ENCODE assay signal across 12 cellular contexts in the genomic region with DNA sequence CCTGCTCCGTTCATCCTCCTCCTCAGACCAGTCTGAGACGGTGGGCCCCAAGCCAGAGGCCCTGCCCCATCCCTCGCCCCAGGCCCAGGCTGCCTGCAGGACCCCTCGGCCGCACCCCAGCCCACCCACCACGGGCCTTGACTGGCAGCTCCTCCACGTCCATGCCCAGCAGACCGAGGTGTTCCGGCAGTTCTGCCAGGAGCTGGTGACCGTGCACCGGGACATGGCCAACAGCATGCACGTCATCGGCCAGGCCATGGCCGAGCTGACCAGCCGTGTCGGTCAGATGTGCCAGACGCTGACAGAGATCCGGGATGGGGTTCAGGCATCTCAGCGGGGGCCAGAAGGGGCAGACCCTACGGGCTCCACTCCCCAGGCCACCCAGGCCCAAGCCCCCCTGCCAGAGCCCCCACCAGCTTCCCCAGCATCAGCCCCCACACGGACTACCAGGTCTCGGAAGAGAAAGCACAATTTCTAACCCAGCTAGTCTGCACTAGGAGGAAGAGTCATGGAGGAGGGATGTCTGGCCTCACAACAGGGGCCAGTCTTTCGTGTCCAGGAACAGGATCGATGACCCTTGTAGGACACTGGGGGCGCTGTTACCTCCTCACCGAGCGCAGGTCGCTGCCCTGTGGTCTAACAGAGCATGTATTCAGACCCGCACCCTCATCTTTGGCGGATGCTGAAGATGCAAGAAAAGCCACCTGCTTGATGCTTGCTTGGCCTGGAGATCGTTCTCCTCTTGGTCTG.
DNase-seq lines count a peak whose midpoint lies in the region; ATAC-seq and TF ChIP-seq lines count a peak whose summit lies in the region.
"Had no signal": no experiment of that assay in that cellular context is flagged by ENCODE, and none has a peak within 500 bp of the region (broad histone marks: within the 10 kb centered on the region; RNA-seq: fewer than 3 reads in every experiment).

No MANE protein-coding gene starts in this region.

- no peak overlapping the region for H3K4me2 ChIP-seq in hepatocyte

- DNase-seq in right cardiac atrium, result peak in 2 of 3 donors; percentile 58 to 70
- no peak for DNase-seq in Right ventricle myocardium inferior (ENCODE audit: missing footprints)
- DNase-seq in RPMI8226, result peak; percentile 15
- no peak for DNase-seq in hepatocyte (ENCODE audit: low spot score)
- peak in 1 of 2 donors; percentile 40 for DNase-seq in uterus
- no peak for DNase-seq in stimulated activated CD4-positive, alpha-beta T cell treated with anti-CD3 and anti-CD28 coated beads, Interleukin-4, amount 100 ng/mL, for 4 hours
- no peak for DNase-seq in NCI-H187 treated with DMSO at 0.1 percent for 48 hours (lab: John Stamatoyannopoulos, UW)
- DNase-seq: dermis blood vessel endothelial cell, GM23248, hypothalamus, NCI-H1105 had no signal

- TF ChIP-seq CTCF in hepatocyte (IDR thresholded peaks at IDR 0.05; ENCODE audit: poor library complexity) (peak; percentile 2), uterus (IDR thresholded peaks at IDR 0.05) (peak in 2 of 4 experiments; percentile 7 to 20)

- no peak for TF ChIP-seq POLR2A in uterus (IDR thresholded peaks at IDR 0.05)

- H3K4me1 ChIP-seq in right cardiac atrium (ENCODE audit: control insufficient read depth, insufficient read depth, low read length), result peaks cover 22% of the 10 kb centered on the region
- H3K4me1 ChIP-seq in hepatocyte (ENCODE audit: insufficient read depth), result peaks cover 31% of the 10 kb centered on the region
- H3K4me1 ChIP-seq in uterus, result peaks cover 0 to 20% of the 10 kb centered on the region in 2 donors

- H3K79me2 ChIP-seq in hepatocyte, result peaks cover 3% of the 10 kb centered on the region

- WGBS in right cardiac atrium, result 90% methylated on average over 31 of the region's 31 CpGs
- 90% methylated on average over 22 of the region's 31 CpGs for WGBS in hepatocyte (ENCODE audit: low lambda C conversion rate, missing lambda C conversion rate)

- H4K20me1 ChIP-seq in hepatocyte (ENCODE audit: insufficient read depth, poor library complexity, severe bottlenecking), result no peaks in the 10 kb centered on the region

- H2AFZ ChIP-seq in hepatocyte, result no peak overlapping the region
- H2AFZ ChIP-seq: GM23248 had no signal

- H3K9me2 ChIP-seq in hepatocyte (replicated peaks; ENCODE audit: insufficient read depth), result no peaks in the 10 kb centered on the region

- H3K4me3 ChIP-seq in right cardiac atrium (ENCODE audit: low read length) (no peak overlapping the region), hepatocyte (no peak overlapping the region), uterus (peak overlapping the region in 1 of 2 donors; percentile 9)
- H3K4me3 ChIP-seq: GM23248 had no signal

- H3K27me3 ChIP-seq in right cardiac atrium (ENCODE audit: control insufficient read depth, insufficient read depth) (no peaks in the 10 kb centered on the region), hepatocyte (no peaks in the 10 kb centered on the region), uterus (no peaks in the 10 kb centered on the region)

- intact Hi-C loops in right cardiac atrium (cut with DNase I) (loop anchor here in 1 of 4 donors (10.0 kb wide), 1 partner anchor 68 kb away; the partner anchor contains the start of gene PRDM11), Right ventricle myocardium inferior (cut with DNase I) (no loop called here), uterus (cut with DNase I; ENCODE audit: low total_unique reads) (loop anchor here (10.0 kb wide), 1 partner anchor 48 kb away; no protein-coding TSS in a partner anchor)

- ATAC-seq in right cardiac atrium (no peak), Right ventricle myocardium inferior (no peak), GM19452 (IDR thresholded peaks at IDR 0.05; ENCODE audit: unreplicated experiment) (no peak)

- H3K27ac ChIP-seq in right cardiac atrium (ENCODE audit: low read length) (no peak overlapping the region), hepatocyte (no peak overlapping the region), uterus (peak overlapping the region; percentile 86 to 97)
- H3K27ac ChIP-seq: GM23248 had no signal

- H3K36me3 ChIP-seq in hepatocyte (replicated peaks; ENCODE audit: insufficient read depth, low read depth), result no peaks in the 10 kb centered on the region
- H3K36me3 ChIP-seq in uterus, result no peaks in the 10 kb centered on the region

- H3K9me3 ChIP-seq in right cardiac atrium (ENCODE audit: control insufficient read depth, low read length) (no peaks in the 10 kb centered on the region), hepatocyte (ENCODE audit: low read depth) (no peaks in the 10 kb centered on the region), uterus (no peaks in the 10 kb centered on the region)

Comparison
In these comparisons a context has a peak if more than half of its experiments do, and no peak if none do; other contexts are left out.
1. DNase-seq: peak in right cardiac atrium (2 of 3) and RPMI8226 (single experiment); none in Right ventricle myocardium inferior (single experiment), hepatocyte (single experiment), stimulated activated CD4-positive, alpha-beta T cell treated with anti-CD3 and anti-CD28 coated beads, Interleukin-4, amount 100 ng/mL, for 4 hours (0 of 2) and NCI-H187 treated with DMSO at 0.1 percent for 48 hours (single experiment).
2. H3K27ac ChIP-seq: peak in uterus (2 of 2); none in right cardiac atrium (single experiment) and hepatocyte (single experiment).